Comparison of ENCODE assay signal across 12 cellular contexts in the genomic region with DNA sequence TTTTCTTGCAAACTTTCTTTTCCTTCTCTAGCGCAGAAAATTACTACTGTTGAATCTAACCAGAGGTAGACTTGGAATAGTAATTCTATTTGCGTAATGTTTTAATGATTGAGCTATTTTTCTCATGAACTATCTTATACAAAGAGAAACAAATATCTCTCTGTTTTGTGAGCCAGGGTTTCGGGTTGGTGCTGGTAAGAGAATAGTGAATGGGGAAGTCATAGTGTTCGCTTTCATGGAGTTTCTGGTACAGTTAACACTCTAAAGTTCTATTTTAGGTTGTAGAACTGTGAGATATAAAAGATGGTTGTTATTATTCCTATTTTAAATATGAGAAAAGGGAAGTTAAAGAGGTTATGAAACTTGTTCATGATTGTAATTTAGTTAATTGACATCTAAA. TPM values are rescaled to one million over a fixed set of nuclear protein-coding genes. Genes with fewer than 3 reads are reported as not detected.
"Had no signal": no experiment of that assay in that cellular context is flagged by ENCODE, and none has a peak within 500 bp of the region (broad histone marks: within the 10 kb centered on the region; RNA-seq: fewer than 3 reads in every experiment).

No MANE protein-coding gene starts in this region.

- H3K36me3 Mint-ChIP-seq: activated naive CD4-positive, alpha-beta T cell treated with anti-CD3 and anti-CD28 coated beads, Interleukin-2, amount 10 ng/mL, durations not matched to agents 7 days and 5 days had no signal

- H3K4me3 ChIP-seq: spleen, stomach had no signal

- H3K4me1 ChIP-seq: stomach had no signal

- DNase-seq: activated CD4-positive, alpha-beta T cell treated with anti-CD3 and anti-CD28 coated beads for 1 hour; activated CD4-positive, alpha-beta T cell treated with anti-CD3 and anti-CD28 coated beads, Interleukin-2, amount 50 U/mL, for 4 hours; activated naive CD4-positive, alpha-beta T cell treated with anti-CD3 and anti-CD28 coated beads, Interleukin-2, amount 10 ng/mL, durations not matched to agents 7 days and 5 days; immature natural killer cell; spleen; stimulated activated CD4-positive, alpha-beta T cell treated with anti-CD3 and anti-CD28 coated beads, Interleukin-1b, Interleukin-23, amount 100 ng/mL, for 48 hours; stomach had no signal

- H3K27ac ChIP-seq: spleen, stomach, VCaP had no signal

- H3K4me3 Mint-ChIP-seq: activated naive CD4-positive, alpha-beta T cell treated with anti-CD3 and anti-CD28 coated beads, Interleukin-2, amount 10 ng/mL, durations not matched to agents 7 days and 5 days; immature natural killer cell had no signal

- H3K27ac Mint-ChIP-seq: activated naive CD4-positive, alpha-beta T cell treated with anti-CD3 and anti-CD28 coated beads, Interleukin-2, amount 10 ng/mL, durations not matched to agents 7 days and 5 days; activated T-helper 2 cell treated with anti-CD3 and anti-CD28 coated beads, Interferon-gamma antibody, Interleukin-2, Interleukin-4, amounts not matched to agents 10 μg/mL and 5 μg/mL and 100 μg/mL, durations not matched to agents 14 hours and 24 hours and 36 hours; immature natural killer cell had no signal

- H3K36me3 ChIP-seq: spleen, stomach had no signal

- H3K9me3 ChIP-seq: spleen, stomach had no signal

- H3K4me1 Mint-ChIP-seq: activated naive CD4-positive, alpha-beta T cell treated with anti-CD3 and anti-CD28 coated beads, Interleukin-2, amount 10 ng/mL, durations not matched to agents 7 days and 5 days had no signal

- H3K9me3 Mint-ChIP-seq: activated naive CD4-positive, alpha-beta T cell treated with anti-CD3 and anti-CD28 coated beads, Interleukin-2, amount 10 ng/mL, durations not matched to agents 7 days and 5 days; activated T-helper 2 cell treated with anti-CD3 and anti-CD28 coated beads, Interferon-gamma antibody, Interleukin-2, Interleukin-4, amounts not matched to agents 10 μg/mL and 5 μg/mL and 100 μg/mL, durations not matched to agents 14 hours and 24 hours and 36 hours; immature natural killer cell had no signal

- H3K27me3 ChIP-seq: stomach had no signal

- ATAC-seq: esophagus mucosa, sciatic nerve had no signal

RNA-seq across cellular contexts. Expression of a gene that starts 6.6 kb away (rescaled TPM):
- polyA plus RNA-seq: neural cell, stomach had no signal

RNA-seq across cellular contexts. Expression of a gene that starts 18.1 kb away (rescaled TPM):
- polyA plus RNA-seq: neural cell, stomach had no signal

RNA-seq across cellular contexts. Expression of a gene that starts 21.1 kb away (rescaled TPM):
- polyA plus RNA-seq: neural cell had no signal

RNA-seq across cellular contexts. Expression of a gene that starts 38.2 kb away (rescaled TPM):
- polyA plus RNA-seq: neural cell had no signal
